In genomic region chr20:34907616-34908469, GRCh38 we compare ENCODE assay signal across 8 cellular contexts. TPM values are rescaled to one million over a fixed set of nuclear protein-coding genes. Genes with fewer than 3 reads are reported as not detected.
A peak's percentile ranks its signal among the peaks of the same experiment; 100 is the strongest.
DNase-seq lines count a peak whose midpoint lies in the region; ATAC-seq, FAIRE-seq and TF ChIP-seq lines count a peak whose summit lies in the region.

No MANE protein-coding gene starts in this region.

- H3K9me2 ChIP-seq in OCI-LY7 (ENCODE audit: insufficient read depth, low read length) = no peaks in the 10 kb centered on the region

- no peak overlapping the region for H3K9ac ChIP-seq in muscle layer of colon (ENCODE audit: low read length)

- FAIRE-seq in H54 (lab: Jason Lieb, UNC) = peak; percentile 95

- POLR2A ChIA-PET in Panc1 (lab: Charles Lee) = no interaction called here
- POLR2A ChIA-PET in OCI-LY7 (lab: Charles Lee) = interaction anchor here (0.6 to 0.7 kb wide), 2 partner anchors 56 to 1002 kb away, joined by 3 to 4 read pairs; no protein-coding TSS in a partner anchor

- no peaks in the 10 kb centered on the region for H3K9me3 ChIP-seq in Panc1 (ENCODE audit: control insufficient read depth, insufficient read depth, low read depth, low read length)
- H3K9me3 ChIP-seq in muscle layer of colon (ENCODE audit: low read length) = no peaks in the 10 kb centered on the region
- no peaks in the 10 kb centered on the region for H3K9me3 ChIP-seq in effector memory CD4-positive, alpha-beta T cell (ENCODE audit: control insufficient read depth, low read length)
- H3K9me3 ChIP-seq in OCI-LY7 (ENCODE audit: low read length) = no peaks in the 10 kb centered on the region

- ATAC-seq in Panc1 (peak; percentile 94), HG03280 (IDR thresholded peaks at IDR 0.05; ENCODE audit: unreplicated experiment) (no peak)

- intact Hi-C loops in Panc1 (cut with micrococcal nuclease; ENCODE audit: unreplicated experiment) = no loop called here
- intact Hi-C loops in OCI-LY7 (cut with micrococcal nuclease; ENCODE audit: unreplicated experiment) = no loop called here

- H3K27me3 ChIP-seq in Panc1 (ENCODE audit: control insufficient read depth, insufficient read depth, low read length) (no peaks in the 10 kb centered on the region), muscle layer of colon (ENCODE audit: control insufficient read depth in 1 of 2, insufficient read depth in 2 of 2, low read length in 2 of 2) (no peaks in the 10 kb centered on the region)
- H3K27me3 ChIP-seq in effector memory CD4-positive, alpha-beta T cell (replicated peaks; ENCODE audit: control insufficient read depth, insufficient read depth, low read length, poor library complexity, severe bottlenecking) = no peaks in the 10 kb centered on the region

- H3K4me3 ChIP-seq in Panc1 (ENCODE audit: low read depth in 2 of 2, low read length in 2 of 2) (peak overlapping the region in 1 of 2 experiments; percentile 0; a peak in 1 of 4 replicates), muscle layer of colon (ENCODE audit: low read depth in 1 of 2, low read length in 2 of 2) (no peak overlapping the region), OCI-LY7 (ENCODE audit: low read depth, low read length, poor library complexity, severe bottlenecking) (no peak overlapping the region)
- no peak overlapping the region for H3K4me3 ChIP-seq in effector memory CD4-positive, alpha-beta T cell (ENCODE audit: insufficient read depth, low read depth, low read length, poor library complexity, severe bottlenecking)

- BruUV-seq in Panc1 (replicated peaks; lab: Mats Ljungman, UMichigan) (no TSS peak), OCI-LY7 (replicated peaks; lab: Mats Ljungman, UMichigan) (no TSS peak)

- in situ Hi-C loops in Panc1 (cut with HindIII; ENCODE audit: low pct_unique_long_range_greater_than_20kb, low sequenced_read_pairs) = no loop called here

- H3K36me3 ChIP-seq in Panc1 (ENCODE audit: control insufficient read depth, insufficient read depth, low read length) (no peaks in the 10 kb centered on the region), muscle layer of colon (ENCODE audit: insufficient read depth, low read length) (no peaks in the 10 kb centered on the region), OCI-LY7 (ENCODE audit: insufficient read depth, low read length) (no peaks in the 10 kb centered on the region)
- H3K36me3 ChIP-seq in effector memory CD4-positive, alpha-beta T cell (ENCODE audit: control insufficient read depth, insufficient read depth, low read length) = no peaks in the 10 kb centered on the region

- H2AFZ ChIP-seq in OCI-LY7 (ENCODE audit: low read length) = no peak overlapping the region

- TF ChIP-seq CTCF in Panc1 (IDR thresholded peaks at IDR 0.05) (no peak), OCI-LY7 (conservative IDR thresholded peaks at IDR 0.05; ENCODE audit: low read length) (no peak)

- DNase-seq in H54 (ENCODE audit: insufficient read length, low spot score) (peak; percentile 91), Panc1 (ENCODE audit: low read depth, low spot score) (peak; percentile 76), epidermal melanocyte (ENCODE audit: insufficient read length, low spot score) (peak; percentile 89), OCI-LY7 (ENCODE audit: low spot score) (no peak)
- no peak for DNase-seq in effector memory CD4-positive, alpha-beta T cell
- no peak for DNase-seq in stimulated activated CD4-positive, alpha-beta T cell treated with anti-CD3 and anti-CD28 coated beads, Interleukin-2, amount 100 ng/mL, for 24 hours

- H3K4me1 ChIP-seq in Panc1 (ENCODE audit: control insufficient read depth, insufficient read depth, low read length) (peaks cover 8% of the 10 kb centered on the region), muscle layer of colon (ENCODE audit: insufficient read depth, low read length) (peaks cover 12% of the 10 kb centered on the region), OCI-LY7 (ENCODE audit: insufficient read depth, low read length, poor library complexity, severe bottlenecking) (peaks cover 4% of the 10 kb centered on the region)
- no peaks in the 10 kb centered on the region for H3K4me1 ChIP-seq in effector memory CD4-positive, alpha-beta T cell (ENCODE audit: control insufficient read depth, insufficient read depth, low read length, poor library complexity, severe bottlenecking)

- H4K20me1 ChIP-seq in OCI-LY7 (ENCODE audit: insufficient read depth, low read length) = no peaks in the 10 kb centered on the region

- H3K4me2 ChIP-seq in OCI-LY7 (ENCODE audit: low read length) = no peak overlapping the region

- no peaks in the 10 kb centered on the region for H3K79me2 ChIP-seq in OCI-LY7 (ENCODE audit: insufficient read depth, low read depth, low read length)

- CTCF ChIA-PET in Panc1 (lab: Charles Lee) = no interaction called here
- CTCF ChIA-PET in OCI-LY7 (lab: Charles Lee; ENCODE audit: unreplicated experiment) = no interaction called here

- H3K27ac ChIP-seq in Panc1 (ENCODE audit: low read length) (peak overlapping the region; percentile 32), muscle layer of colon (ENCODE audit: low read depth, low read length) (peak overlapping the region; percentile 37), OCI-LY7 (ENCODE audit: low read depth, low read length, poor library complexity, severe bottlenecking) (no peak overlapping the region)
- H3K27ac ChIP-seq in effector memory CD4-positive, alpha-beta T cell (ENCODE audit: insufficient read depth, low read length, poor library complexity, severe bottlenecking) = no peak overlapping the region

- TF ChIP-seq POLR2A in H54 (IDR thresholded peaks at IDR 0.05; ENCODE audit: low read depth, low read length) = no peak

RNA-seq across cellular contexts. Expression of gene ACSS2, which starts 31.4 kb away (rescaled TPM):
- total RNA-seq in Panc1 (2021; ENCODE audit: unreplicated experiment) (25.4 TPM), OCI-LY7 (2022) (18.2 and 19.9 TPM in 2 replicates)
- polyA plus RNA-seq in Panc1 (2012; ENCODE audit: insufficient read length) = 36.0 TPM
- total RNA-seq in OCI-LY7 (2014; rRNA removed; shearing (Covaris generic)) = 21.0 and 21.4 TPM in 2 replicates

RNA-seq across cellular contexts. Expression of gene GGT7, which starts 35.2 kb away (rescaled TPM):
- total RNA-seq in Panc1 (2021; ENCODE audit: unreplicated experiment) = 11.5 TPM
- polyA plus RNA-seq in Panc1 (2012; ENCODE audit: insufficient read length) = 17.0 TPM
- total RNA-seq in OCI-LY7 (2014; rRNA removed; shearing (Covaris generic)) = 1.5 and 2.7 TPM in 2 replicates
- 0.98 and 1.8 TPM in 2 replicates for total RNA-seq in OCI-LY7 (2022)

RNA-seq across cellular contexts. Expression of gene GSS, which starts 47.8 kb away (rescaled TPM):
- total RNA-seq in Panc1 (2021; ENCODE audit: unreplicated experiment) (64.8 TPM), OCI-LY7 (2022) (78.7 and 103 TPM in 2 replicates)
- 74.7 TPM for polyA plus RNA-seq in Panc1 (2012; ENCODE audit: insufficient read length)
- total RNA-seq in OCI-LY7 (2014; rRNA removed; shearing (Covaris generic)) = 91.4 and 105 TPM in 2 replicates

RNA-seq across cellular contexts. Expression of gene MYH7B, which starts 47.8 kb away (rescaled TPM):
- total RNA-seq in Panc1 (2021; ENCODE audit: unreplicated experiment) (0.59 TPM), OCI-LY7 (2022) (0.63 and 0.70 TPM in 2 replicates)
- polyA plus RNA-seq in Panc1 (2012; ENCODE audit: insufficient read length) = 1.2 TPM
- total RNA-seq in OCI-LY7 (2014; rRNA removed; shearing (Covaris generic)) = 0.08 and 0.79 TPM in 2 replicates

Comparison
In these comparisons a context has a peak if more than half of its experiments do, and no peak if none do; other contexts are left out.
1. DNase-seq: peak in H54 (single experiment), Panc1 (single experiment) and epidermal melanocyte (single experiment); none in effector memory CD4-positive, alpha-beta T cell (0 of 3), OCI-LY7 (single experiment) and stimulated activated CD4-positive, alpha-beta T cell treated with anti-CD3 and anti-CD28 coated beads, Interleukin-2, amount 100 ng/mL, for 24 hours (0 of 2).
2. H3K27ac ChIP-seq: peak in Panc1 (single experiment) and muscle layer of colon (single experiment); none in effector memory CD4-positive, alpha-beta T cell (single experiment) and OCI-LY7 (single experiment).